ENCODE assay signal across 19 cellular contexts in genomic region chr12:79414252-79414651, GRCh38.
DNase-seq lines count a peak whose midpoint lies in the region; ATAC-seq, FAIRE-seq and TF ChIP-seq lines count a peak whose summit lies in the region.
"Had no signal": no experiment of that assay in that cellular context is flagged by ENCODE, and none has a peak within 500 bp of the region (broad histone marks: within the 10 kb centered on the region; RNA-seq: fewer than 3 reads in every experiment).

No MANE protein-coding gene starts in this region.

- POLR2A ChIA-PET in PC-9 (lab: Charles Lee; ENCODE audit: unreplicated experiment) = interaction anchor here (0.5 to 0.6 kb wide), 3 partner anchors 10 to 297 kb away, joined by 4 to 33 read pairs (median 4); no protein-coding TSS in a partner anchor
- POLR2A ChIA-PET in CD8-positive, alpha-beta T cell (lab: Charles Lee) = no interaction called here

- WGBS in smooth muscle cell (ENCODE audit: low lambda C conversion rate) = 93% methylated on average over 2 of the region's 2 CpGs

- no peaks in the 10 kb centered on the region for H3K9me2 ChIP-seq in PC-9 (ENCODE audit: insufficient read depth)

- peak; percentile 91 for ATAC-seq in left colon
- ATAC-seq in CD8-positive, alpha-beta T cell = no peak
- ATAC-seq: activated CD4-positive, CD25-positive, alpha-beta regulatory T cell treated with anti-CD3 and anti-CD28 coated beads, Interleukin-2, amount 50 U/mL, for 24 hours; activated T-helper 17 cell treated with anti-CD3 and anti-CD28 coated beads, Interleukin-2, amount 50 U/mL, for 72 hours; effector memory CD8-positive, alpha-beta T cell had no signal

- intact Hi-C loops in PC-9 (cut with micrococcal nuclease; ENCODE audit: unreplicated experiment) (no loop called here), left colon (cut with DNase I, micrococcal nuclease) (loop anchor here in 1 of 2 donors (10.0 kb wide), 1 partner anchor 331 kb away; no protein-coding TSS in a partner anchor)
- intact Hi-C loops in CD8-positive, alpha-beta T cell (cut with DNase I, micrococcal nuclease) = no loop called here

- H3K9me3 Mint-ChIP-seq in CD8-positive, alpha-beta T cell = no peaks in the 10 kb centered on the region
- H3K9me3 Mint-ChIP-seq: activated T-helper 17 cell treated with anti-CD3 and anti-CD28 coated beads, Interleukin-2, amount 50 U/mL, for 72 hours had no signal

- H3K4me1 Mint-ChIP-seq in CD8-positive, alpha-beta T cell (ENCODE audit: low read depth) = no peaks in the 10 kb centered on the region
- H3K4me1 Mint-ChIP-seq: activated T-helper 17 cell treated with anti-CD3 and anti-CD28 coated beads, Interleukin-2, amount 50 U/mL, for 72 hours had no signal

- peaks cover 24% of the 10 kb centered on the region; the same call in 1 of the 2 replicates for H3F3A ChIP-seq in PC-9 (ENCODE audit: insufficient read depth, low read depth)
- H3F3A ChIP-seq in smooth muscle cell (ENCODE audit: low read depth) = peaks cover 10% of the 10 kb centered on the region

- H3K4me1 ChIP-seq in PC-9 (replicated peaks; ENCODE audit: insufficient read depth) (peaks cover 34% of the 10 kb centered on the region), smooth muscle cell (ENCODE audit: low read depth) (peaks cover 34% of the 10 kb centered on the region)
- H3K4me1 ChIP-seq in CD8-positive, alpha-beta T cell (ENCODE audit: insufficient read depth, low read length) = no peaks in the 10 kb centered on the region

- H3K27me3 ChIP-seq in PC-9 (ENCODE audit: insufficient read depth, low read depth) (no peaks in the 10 kb centered on the region), smooth muscle cell (ENCODE audit: low read depth) (no peaks in the 10 kb centered on the region)
- H3K27me3 ChIP-seq in CD8-positive, alpha-beta T cell (ENCODE audit: insufficient read depth, low read length) = no peaks in the 10 kb centered on the region
- H3K27me3 ChIP-seq: adrenal gland, BE2C, SJSA1 had no signal

- H3K27me3 Mint-ChIP-seq in CD8-positive, alpha-beta T cell (ENCODE audit: low read depth) = no peaks in the 10 kb centered on the region
- H3K27me3 Mint-ChIP-seq: activated T-helper 17 cell treated with anti-CD3 and anti-CD28 coated beads, Interleukin-2, amount 50 U/mL, for 72 hours; effector memory CD8-positive, alpha-beta T cell had no signal

- H3K27ac Mint-ChIP-seq in CD8-positive, alpha-beta T cell = no peak overlapping the region
- H3K27ac Mint-ChIP-seq: activated T-helper 17 cell treated with anti-CD3 and anti-CD28 coated beads, Interleukin-2, amount 50 U/mL, for 72 hours; effector memory CD8-positive, alpha-beta T cell had no signal

- DNase-seq in HTR-8/SVneo (ENCODE audit: insufficient read length, low spot score) = no peak
- DNase-seq in PC-9 = peak; percentile 25 to 77
- peak; percentile 40 to 78 for DNase-seq in left colon
- no peak for DNase-seq in smooth muscle cell (lab: John Stamatoyannopoulos, UW; ENCODE audit: unreplicated experiment)
- no peak for DNase-seq in CD8-positive, alpha-beta T cell
- DNase-seq in NCI-H1930 (lab: John Stamatoyannopoulos, UW) = no peak
- DNase-seq in iPS-NIHi7 (ENCODE audit: extremely low spot score) = no peak
- DNase-seq: adrenal gland; BE2C; caudate nucleus; effector memory CD8-positive, alpha-beta T cell; NCI-H1694 treated with DMSO at 0.1 percent for 48 hours; OCI-M1; stimulated activated CD4-positive, alpha-beta T cell treated with anti-CD3 and anti-CD28 coated beads, Interleukin-4, amount 100 ng/mL, for 1 hour had no signal

- H2AFZ ChIP-seq in PC-9 (0 out of 2 replicates have a peak overlapping the region, but pooled peaks have one; percentile 48), smooth muscle cell (ENCODE audit: low read depth) (no peak overlapping the region)

- no peaks in the 10 kb centered on the region for H3K36me3 Mint-ChIP-seq in CD8-positive, alpha-beta T cell

- no TSS peak for BruUV-seq in PC-9 (replicated peaks; lab: Mats Ljungman, UMichigan)

- peak; percentile 20 for FAIRE-seq in HTR-8/SVneo (lab: Jason Lieb, UNC)
- FAIRE-seq: GM18507, H54 had no signal

- peak overlapping the region; percentile 26; the same call in 1 of the 2 replicates for H3K4me3 ChIP-seq in PC-9
- H3K4me3 ChIP-seq in smooth muscle cell = no peak overlapping the region
- H3K4me3 ChIP-seq in CD8-positive, alpha-beta T cell (ENCODE audit: low read depth, low read length) = no peak overlapping the region
- H3K4me3 ChIP-seq: adrenal gland, SJSA1 had no signal

- H3K27ac ChIP-seq in PC-9 = peak overlapping the region; percentile 46
- H3K27ac ChIP-seq in smooth muscle cell (ENCODE audit: low read depth) = peak overlapping the region; percentile 4
- H3K27ac ChIP-seq in CD8-positive, alpha-beta T cell (ENCODE audit: low read depth, low read length) = no peak overlapping the region
- H3K27ac ChIP-seq: adrenal gland, SJSA1 had no signal

- H3K4me2 ChIP-seq in PC-9 (peak overlapping the region; percentile 43), smooth muscle cell (peak overlapping the region; percentile 82)

- no peak overlapping the region for H3K4me3 Mint-ChIP-seq in CD8-positive, alpha-beta T cell
- H3K4me3 Mint-ChIP-seq: activated T-helper 17 cell treated with anti-CD3 and anti-CD28 coated beads, Interleukin-2, amount 50 U/mL, for 72 hours; effector memory CD8-positive, alpha-beta T cell had no signal

- no peaks in the 10 kb centered on the region for H4K20me1 ChIP-seq in PC-9 (ENCODE audit: insufficient read depth)
- no peaks in the 10 kb centered on the region for H4K20me1 ChIP-seq in smooth muscle cell (ENCODE audit: low read depth)

- H3K36me3 ChIP-seq in PC-9 (ENCODE audit: low read depth) = no peaks in the 10 kb centered on the region
- no peaks in the 10 kb centered on the region for H3K36me3 ChIP-seq in smooth muscle cell (ENCODE audit: low read depth)
- H3K36me3 ChIP-seq in CD8-positive, alpha-beta T cell (ENCODE audit: insufficient read depth, low read length) = no peaks in the 10 kb centered on the region
- H3K36me3 ChIP-seq: adrenal gland, SJSA1 had no signal

- CTCF ChIA-PET in PC-9 (lab: Charles Lee) = interaction anchor here (0.5 kb wide), 1 partner anchor 114 kb away, joined by 18 read pairs; no protein-coding TSS in a partner anchor
- CTCF ChIA-PET in CD8-positive, alpha-beta T cell (lab: Charles Lee) = no interaction called here

- TF ChIP-seq CTCF in PC-9 (conservative IDR thresholded peaks at IDR 0.05) = no peak
- TF ChIP-seq CTCF in smooth muscle cell (IDR thresholded peaks at IDR 0.05; ENCODE audit: borderline replicate concordance, insufficient read depth, poor library complexity, severe bottlenecking) = no peak
- no peak for TF ChIP-seq CTCF in CD8-positive, alpha-beta T cell (IDR thresholded peaks at IDR 0.05)

- H3K9me3 ChIP-seq in PC-9 (ENCODE audit: insufficient read depth, low read depth) (peaks cover 20% of the 10 kb centered on the region), smooth muscle cell (replicated peaks; ENCODE audit: low read depth) (no peaks in the 10 kb centered on the region)
- no peaks in the 10 kb centered on the region for H3K9me3 ChIP-seq in CD8-positive, alpha-beta T cell (ENCODE audit: low read length)
- H3K9me3 ChIP-seq: adrenal gland, BE2C, SJSA1 had no signal

- H3K9ac ChIP-seq in smooth muscle cell (ENCODE audit: low read depth) = no peak overlapping the region

- no peaks in the 10 kb centered on the region for H3K79me2 ChIP-seq in PC-9 (ENCODE audit: low read depth)
- no peaks in the 10 kb centered on the region for H3K79me2 ChIP-seq in smooth muscle cell (ENCODE audit: low read depth)

Comparison
In these comparisons a context has a peak if more than half of its experiments do, and no peak if none do; other contexts are left out.
1. DNase-seq: peak in PC-9 (2 of 2) and left colon (2 of 2); none in HTR-8/SVneo (single experiment), smooth muscle cell (single experiment), CD8-positive, alpha-beta T cell (0 of 7), NCI-H1930 (0 of 2) and iPS-NIHi7 (single experiment).